Comparison of ENCODE assay signal across 13 cellular contexts in genomic region chr7:16130127-16131110, GRCh38.
DNase-seq lines count a peak whose midpoint lies in the region; ATAC-seq lines count a peak whose summit lies in the region.
"Had no signal": no experiment of that assay in that cellular context is flagged by ENCODE, and none has a peak within 500 bp of the region (broad histone marks: within the 10 kb centered on the region; RNA-seq: fewer than 3 reads in every experiment).

No MANE protein-coding gene starts in this region.

- peak overlapping the region; percentile 20 for H3K27ac ChIP-seq in SJCRH30

- DNase-seq in EL (peak; percentile 53), SJCRH30 (no peak), fibroblast of gingiva (ENCODE audit: low read depth) (peak; percentile 81), occipital lobe (lab: John Stamatoyannopoulos, UW) (peak; percentile 4), epidermal melanocyte (ENCODE audit: insufficient read length, low spot score) (no peak), MG63 (no peak)
- DNase-seq: activated CD4-positive, alpha-beta memory T cell treated with anti-CD3 and anti-CD28 coated beads for 36 hours; CD8-positive, alpha-beta memory T cell; cortex of kidney; NCI-H2227 treated with DMSO at 0.1 percent for 48 hours; OCI-M1 had no signal

- H3K9me3 ChIP-seq in SJCRH30 (replicated peaks) (no peaks in the 10 kb centered on the region), MG63 (peaks cover 4% of the 10 kb centered on the region; the same call in 1 of the 2 replicates)

- peaks cover 29% of the 10 kb centered on the region for H3K4me1 ChIP-seq in SJCRH30

- H3K27me3 ChIP-seq in SJCRH30 (no peaks in the 10 kb centered on the region), MG63 (no peaks in the 10 kb centered on the region)

- ATAC-seq in HG03139 (IDR thresholded peaks at IDR 0.05; ENCODE audit: unreplicated experiment) (no peak), GM18873 (IDR thresholded peaks at IDR 0.05; ENCODE audit: low FRiP score, unreplicated experiment) (no peak)

- no peak overlapping the region for H3K4me3 ChIP-seq in SJCRH30
- H3K4me3 ChIP-seq in MG63: no peak overlapping the region

- H3K36me3 ChIP-seq in SJCRH30: no peaks in the 10 kb centered on the region
- no peaks in the 10 kb centered on the region for H3K36me3 ChIP-seq in MG63

Comparison
In these comparisons a context has a peak if more than half of its experiments do, and no peak if none do; other contexts are left out.
1. DNase-seq: peak in EL (single experiment), fibroblast of gingiva (single experiment) and occipital lobe (single experiment); none in SJCRH30 (0 of 2), epidermal melanocyte (single experiment) and MG63 (single experiment).